8 cellular contexts compared by ENCODE assay signal in the genomic region with DNA sequence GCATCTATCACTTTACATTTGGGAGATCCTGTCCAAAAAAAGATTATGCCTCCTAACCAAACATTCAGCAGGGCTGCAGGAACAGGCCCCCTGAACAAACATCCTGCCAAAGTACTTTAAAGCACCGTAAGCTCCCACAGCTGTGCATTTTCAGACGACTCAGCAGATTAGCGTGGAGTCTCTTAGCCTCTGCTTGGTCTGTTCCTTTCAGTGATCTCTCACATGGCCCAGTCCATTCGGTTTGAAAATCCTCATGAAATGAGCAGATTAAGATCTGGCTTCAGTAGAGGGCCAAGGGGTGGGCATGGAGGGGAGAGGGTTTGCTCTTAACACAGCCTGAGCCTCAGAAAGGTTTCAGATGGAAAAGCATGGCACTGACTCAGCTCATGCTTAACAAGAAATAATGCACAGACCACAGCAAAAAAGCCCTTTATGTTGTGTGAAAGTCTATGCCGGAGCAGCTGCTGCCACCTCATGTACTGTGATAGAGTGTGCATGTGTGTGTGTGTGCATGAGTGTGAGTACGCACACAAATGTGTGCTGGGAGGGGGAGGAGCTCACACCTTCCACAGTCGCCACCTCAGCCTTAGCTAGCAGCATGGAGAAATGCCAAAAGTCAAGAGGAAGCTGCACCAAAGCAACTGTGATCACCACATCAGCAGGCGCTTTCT.
DNase-seq lines count a peak whose midpoint lies in the region; ATAC-seq and TF ChIP-seq lines count a peak whose summit lies in the region.
"Not testable (repeated sequence)": the region's sequence is repeated elsewhere in the genome, so short reads cannot be mapped to it uniquely, and the experiment has no call there.

No MANE protein-coding gene starts in this region.

- peak; percentile 72 for ATAC-seq in GM21390 (IDR thresholded peaks at IDR 0.05; ENCODE audit: unreplicated experiment)
- peak; percentile 80 for ATAC-seq in HG03064 (IDR thresholded peaks at IDR 0.05; ENCODE audit: low read depth, unreplicated experiment)
- peak; percentile 48 for ATAC-seq in lung (ENCODE audit: insufficient read depth, low FRiP score)

- not testable (repeated sequence) for H3K4me1 ChIP-seq in lung (ENCODE audit: control insufficient read depth in 2 of 2, insufficient read depth in 2 of 2, low read length in 2 of 2)

- H3K36me3 ChIP-seq in lung (ENCODE audit: control insufficient read depth in 2 of 2, insufficient read depth in 2 of 2, low read length in 2 of 2), result not testable (repeated sequence)

- H3K27me3 ChIP-seq in lung (ENCODE audit: control insufficient read depth, insufficient read depth), result not testable (repeated sequence)

- not testable (repeated sequence) for TF ChIP-seq POLR2A in NB4 (IDR thresholded peaks at IDR 0.05; ENCODE audit: extremely low read depth, insufficient read length)

- DNase-seq in GM10266 (ENCODE audit: extremely low spot score); lung (ENCODE audit: low spot score): not testable (repeated sequence)
- peak; percentile 27 for DNase-seq in NB4 (ENCODE audit: low read depth)
- peak; percentile 41 for DNase-seq in activated T-cell treated with anti-CD3 and anti-CD28 coated beads for 24 hours (ENCODE audit: low read depth)
- DNase-seq in dermis blood vessel endothelial cell, result peak; percentile 53
- DNase-seq in stimulated activated CD8-positive, alpha-beta memory T cell treated with anti-CD3 and anti-CD28 coated beads, Interleukin-7, amount 100 ng/mL, for 4 hours (ENCODE audit: low read depth in 2 of 2), result peak; percentile 23 to 33

- TF ChIP-seq CTCF in GM10266 (IDR thresholded peaks at IDR 0.05; ENCODE audit: control insufficient read depth, insufficient read depth, low read depth, missing control alignments), result peak; percentile 12
- not testable (repeated sequence) for TF ChIP-seq CTCF in NB4 (IDR thresholded peaks at IDR 0.05; ENCODE audit: low read depth, low read length); lung (IDR thresholded peaks at IDR 0.05; ENCODE audit: control extremely low read depth, extremely low read depth)

- not testable (repeated sequence) for H3K4me3 ChIP-seq in NB4 (ENCODE audit: low read depth, low read length); lung

- 15 to 18% methylated on average over 8 of the region's 8 CpGs for WGBS in lung, 2 donors

- H3K27ac ChIP-seq in lung (ENCODE audit: low read depth in 1 of 2, low read length in 1 of 2), result not testable (repeated sequence)

- H3K9me3 ChIP-seq in lung (ENCODE audit: control insufficient read depth in 2 of 2, insufficient read depth in 1 of 2, low read length in 1 of 2), result not testable (repeated sequence)
